ENCODE assay signal across 32 cellular contexts in genomic region chr7:155254018-155254417, GRCh38.
"Had no signal": no experiment of that assay in that cellular context is flagged by ENCODE, and none has a peak within 500 bp of the region (broad histone marks: within the 10 kb centered on the region; RNA-seq: fewer than 3 reads in every experiment).

No MANE protein-coding gene starts in this region.

- H3K4me2 ChIP-seq: neural progenitor cell had no signal

- H3K27ac Mint-ChIP-seq: activated naive CD4-positive, alpha-beta T cell treated with anti-CD3 and anti-CD28 coated beads, Interleukin-2, amount 10 ng/mL, durations not matched to agents 7 days and 5 days; activated naive CD8-positive, alpha-beta T cell treated with anti-CD3 and anti-CD28 coated beads, Interleukin-2, amount 10 ng/mL, durations not matched to agents 7 days and 5 days; activated T-helper 1 cell treated with anti-CD3 and anti-CD28 coated beads, Interleukin-12 subunit alpha, Interleukin-12 subunit beta, Interleukin-2, Interleukin-4 antibody, amounts not matched to agents 30 ng/mL and 10 ng/mL and 1 ng/mL, durations not matched to agents 14 hours and 24 hours and 36 hours; mesothelial cell of epicardium; neural progenitor cell; progenitor cell of endocrine pancreas; T-helper 17 cell had no signal

- H3K9me3 ChIP-seq: ascending aorta, transverse colon had no signal

- H3K9me3 Mint-ChIP-seq: activated naive CD4-positive, alpha-beta T cell treated with anti-CD3 and anti-CD28 coated beads, Interleukin-2, amount 10 ng/mL, durations not matched to agents 7 days and 5 days; activated naive CD8-positive, alpha-beta T cell treated with anti-CD3 and anti-CD28 coated beads, Interleukin-2, amount 10 ng/mL, durations not matched to agents 7 days and 5 days; activated T-helper 1 cell treated with anti-CD3 and anti-CD28 coated beads, Interleukin-12 subunit alpha, Interleukin-12 subunit beta, Interleukin-2, Interleukin-4 antibody, amounts not matched to agents 30 ng/mL and 10 ng/mL and 1 ng/mL, durations not matched to agents 14 hours and 24 hours and 36 hours; mesothelial cell of epicardium; naive B cell; neural progenitor cell had no signal

- DNase-seq: activated CD4-positive, alpha-beta T cell treated with anti-CD3 and anti-CD28 coated beads for 48 hours; activated CD4-positive, alpha-beta T cell treated with anti-CD3 and anti-CD28 coated beads, Interleukin-2, amount 50 U/mL, for 48 hours; activated CD8-positive, alpha-beta memory T cell treated with anti-CD3 and anti-CD28 coated beads for 24 hours; activated gamma-delta T cell; activated naive CD4-positive, alpha-beta T cell treated with anti-CD3 and anti-CD28 coated beads, Interleukin-2, amount 10 ng/mL, durations not matched to agents 7 days and 5 days; activated naive CD8-positive, alpha-beta T cell treated with anti-CD3 and anti-CD28 coated beads, Interleukin-2, amount 10 ng/mL, durations not matched to agents 7 days and 5 days; activated T-cell treated with anti-CD3 and anti-CD28 coated beads, Interleukin-2, amount 50 U/mL, for 1 hour; brain microvascular endothelial cell; caudate nucleus; cortex of kidney; head of caudate nucleus; hippocampal formation; left cardiac atrium; naive B cell; stimulated activated CD4-positive, alpha-beta T cell treated with anti-CD3 and anti-CD28 coated beads, Interleukin-1b, Interleukin-23, amount 100 ng/mL, for 48 hours; stimulated activated CD4-positive, alpha-beta T cell treated with anti-CD3 and anti-CD28 coated beads, Interleukin-4, amount 100 ng/mL, for 4 hours; stimulated activated CD8-positive, alpha-beta memory T cell treated with anti-CD3 and anti-CD28 coated beads, Interleukin-4, amount 100 ng/mL, for 48 hours; stimulated activated naive CD4-positive, alpha-beta T cell; T-helper 17 cell; T1000; transverse colon; WERI-Rb-1 had no signal

- H3K4me3 Mint-ChIP-seq: activated naive CD4-positive, alpha-beta T cell treated with anti-CD3 and anti-CD28 coated beads, Interleukin-2, amount 10 ng/mL, durations not matched to agents 7 days and 5 days; activated naive CD8-positive, alpha-beta T cell treated with anti-CD3 and anti-CD28 coated beads, Interleukin-2, amount 10 ng/mL, durations not matched to agents 7 days and 5 days; activated T-helper 1 cell treated with anti-CD3 and anti-CD28 coated beads, Interleukin-12 subunit alpha, Interleukin-12 subunit beta, Interleukin-2, Interleukin-4 antibody, amounts not matched to agents 30 ng/mL and 10 ng/mL and 1 ng/mL, durations not matched to agents 14 hours and 24 hours and 36 hours; mesothelial cell of epicardium; naive B cell; neural progenitor cell; T-helper 17 cell had no signal

- H3K4me1 ChIP-seq: neural progenitor cell had no signal

- H3K4me1 Mint-ChIP-seq: activated naive CD4-positive, alpha-beta T cell treated with anti-CD3 and anti-CD28 coated beads, Interleukin-2, amount 10 ng/mL, durations not matched to agents 7 days and 5 days had no signal

- H2AFZ ChIP-seq: neural progenitor cell had no signal

- H3K4me3 ChIP-seq: neural progenitor cell, skin epidermis, transverse colon had no signal

- FAIRE-seq: endothelial cell of umbilical vein, keratinocyte had no signal

- H3K27ac ChIP-seq: brain microvascular endothelial cell, neural progenitor cell, transverse colon, WERI-Rb-1 had no signal

- H3K27me3 ChIP-seq: ascending aorta, neural progenitor cell, transverse colon had no signal

- H3K9ac ChIP-seq: neural progenitor cell had no signal

- ATAC-seq: activated CD4-positive, CD25-positive, alpha-beta regulatory T cell treated with anti-CD3 and anti-CD28 coated beads, Interleukin-2, amount 50 U/mL, for 24 hours; sciatic nerve; T-helper 17 cell had no signal

- H3K36me3 ChIP-seq: ascending aorta, brain microvascular endothelial cell, neural progenitor cell, transverse colon, WERI-Rb-1 had no signal

- H3K36me3 Mint-ChIP-seq: activated naive CD4-positive, alpha-beta T cell treated with anti-CD3 and anti-CD28 coated beads, Interleukin-2, amount 10 ng/mL, durations not matched to agents 7 days and 5 days; activated naive CD8-positive, alpha-beta T cell treated with anti-CD3 and anti-CD28 coated beads, Interleukin-2, amount 10 ng/mL, durations not matched to agents 7 days and 5 days; mesothelial cell of epicardium; naive B cell; neural progenitor cell had no signal
